8 cellular contexts compared by ENCODE assay signal in genomic region chr17:81394377-81394747, GRCh38. TPM values are rescaled to one million over a fixed set of nuclear protein-coding genes. Genes with fewer than 3 reads are reported as not detected.
DNase-seq lines count a peak whose midpoint lies in the region; ATAC-seq and TF ChIP-seq lines count a peak whose summit lies in the region.

No MANE protein-coding gene starts in this region.

- H3K9me3 Mint-ChIP-seq in CD4-positive, CD25-positive, alpha-beta regulatory T cell: peaks cover 0 to 7% (median 0%) of the 10 kb centered on the region in 7 donors
- H3K9me3 Mint-ChIP-seq in effector memory CD8-positive, alpha-beta T cell: no peaks in the 10 kb centered on the region
- no peaks in the 10 kb centered on the region for H3K9me3 Mint-ChIP-seq in activated T-cell treated with anti-CD3 and anti-CD28 coated beads, Interleukin-2, amount 50 U/mL, for 4 hours

- no peak for ATAC-seq in CD4-positive, CD25-positive, alpha-beta regulatory T cell (ENCODE audit: low read depth in 2 of 2)
- ATAC-seq in effector memory CD8-positive, alpha-beta T cell (replicated peaks): no peak
- ATAC-seq in activated T-cell treated with anti-CD3 and anti-CD28 coated beads, Interleukin-2, amount 50 U/mL, for 4 hours: no peak
- no peak for ATAC-seq in GM21367 (IDR thresholded peaks at IDR 0.05; ENCODE audit: unreplicated experiment)

- no peaks in the 10 kb centered on the region for H3K36me3 ChIP-seq in CD4-positive, CD25-positive, alpha-beta regulatory T cell (ENCODE audit: control insufficient read depth, insufficient read depth, low read length)
- peaks cover 8% of the 10 kb centered on the region for H3K36me3 ChIP-seq in NT2/D1 (ENCODE audit: insufficient read depth, insufficient read length, low read length)
- no peaks in the 10 kb centered on the region for H3K36me3 ChIP-seq in osteoblast (ENCODE audit: insufficient read depth, low read length)

- H3K4me1 ChIP-seq in CD4-positive, CD25-positive, alpha-beta regulatory T cell (ENCODE audit: control insufficient read depth, insufficient read depth, low read length, poor library complexity, severe bottlenecking): peaks cover 64% of the 10 kb centered on the region
- H3K4me1 ChIP-seq in NT2/D1 (ENCODE audit: insufficient read depth, insufficient read length): peaks cover 24% of the 10 kb centered on the region
- H3K4me1 ChIP-seq in osteoblast (ENCODE audit: insufficient read depth, low read length): peaks cover 32% of the 10 kb centered on the region

- peak overlapping the region; percentile 11 to 84 (median 42) for H3K4me3 Mint-ChIP-seq in CD4-positive, CD25-positive, alpha-beta regulatory T cell
- peak overlapping the region; percentile 41 to 73 for H3K4me3 Mint-ChIP-seq in effector memory CD8-positive, alpha-beta T cell
- H3K4me3 Mint-ChIP-seq in activated T-cell treated with anti-CD3 and anti-CD28 coated beads, Interleukin-2, amount 50 U/mL, for 4 hours: no peak overlapping the region

- H3K9me3 ChIP-seq in CD4-positive, CD25-positive, alpha-beta regulatory T cell (ENCODE audit: control insufficient read depth in 2 of 2, low read length in 2 of 2): peaks cover 0 to 4% of the 10 kb centered on the region in 2 experiments
- no peaks in the 10 kb centered on the region for H3K9me3 ChIP-seq in NT2/D1 (ENCODE audit: insufficient read depth, low read length)
- H3K9me3 ChIP-seq in osteoblast (ENCODE audit: low read depth, low read length): no peaks in the 10 kb centered on the region

- no peak overlapping the region for H3K27ac ChIP-seq in CD4-positive, CD25-positive, alpha-beta regulatory T cell (ENCODE audit: insufficient read depth, low read length, poor library complexity, severe bottlenecking)
- H3K27ac ChIP-seq in osteoblast (ENCODE audit: low read depth, low read length): peak overlapping the region; percentile 41

- H3K79me2 ChIP-seq in osteoblast (ENCODE audit: insufficient read depth, low read length): peaks cover 77% of the 10 kb centered on the region

- peak overlapping the region; percentile 76 for H3K9ac ChIP-seq in NT2/D1 (ENCODE audit: insufficient read length, low read depth)

- H3K27me3 Mint-ChIP-seq in CD4-positive, CD25-positive, alpha-beta regulatory T cell: peaks cover 66% of the 10 kb centered on the region
- peaks cover 55 to 69% of the 10 kb centered on the region in 2 donors for H3K27me3 Mint-ChIP-seq in effector memory CD8-positive, alpha-beta T cell
- H3K27me3 Mint-ChIP-seq in activated T-cell treated with anti-CD3 and anti-CD28 coated beads, Interleukin-2, amount 50 U/mL, for 4 hours (ENCODE audit: low read depth): peaks cover 59% of the 10 kb centered on the region

- peaks cover 8% of the 10 kb centered on the region for H4K20me1 ChIP-seq in osteoblast (ENCODE audit: insufficient read depth, low read length)

- no peak overlapping the region for H3K27ac Mint-ChIP-seq in CD4-positive, CD25-positive, alpha-beta regulatory T cell
- peak overlapping the region in 1 of 2 donors; percentile 74 for H3K27ac Mint-ChIP-seq in effector memory CD8-positive, alpha-beta T cell

- H3K27me3 ChIP-seq in CD4-positive, CD25-positive, alpha-beta regulatory T cell (ENCODE audit: control insufficient read depth, insufficient read depth, low read length): peaks cover 20% of the 10 kb centered on the region
- H3K27me3 ChIP-seq in NT2/D1 (ENCODE audit: insufficient read depth, insufficient read length) (peaks cover 47% of the 10 kb centered on the region), osteoblast (ENCODE audit: insufficient read depth, low read length) (no peaks in the 10 kb centered on the region)

- H3K4me1 Mint-ChIP-seq in CD4-positive, CD25-positive, alpha-beta regulatory T cell: peaks cover 5 to 35% (median 19%) of the 10 kb centered on the region in 4 donors
- H3K4me1 Mint-ChIP-seq in effector memory CD8-positive, alpha-beta T cell (ENCODE audit: low read depth in 2 of 2): peaks cover 12 to 13% of the 10 kb centered on the region in 2 donors
- H3K4me1 Mint-ChIP-seq in activated T-cell treated with anti-CD3 and anti-CD28 coated beads, Interleukin-2, amount 50 U/mL, for 4 hours (ENCODE audit: low read depth): peaks cover 27% of the 10 kb centered on the region

- peak overlapping the region; percentile 95 for H3K4me2 ChIP-seq in osteoblast (ENCODE audit: insufficient read depth, low read length)

- no peak overlapping the region for H3K4me3 ChIP-seq in CD4-positive, CD25-positive, alpha-beta regulatory T cell (ENCODE audit: low read depth, low read length)
- no peak overlapping the region for H3K4me3 ChIP-seq in NT2/D1 (ENCODE audit: insufficient read length, low read depth)
- H3K4me3 ChIP-seq in osteoblast (ENCODE audit: insufficient read depth, low read length): peak overlapping the region; percentile 84

- no peak for TF ChIP-seq CTCF in osteoblast (IDR thresholded peaks at IDR 0.05; ENCODE audit: extremely low read depth, low read depth, low read length)

- no peaks in the 10 kb centered on the region for H3K36me3 Mint-ChIP-seq in CD4-positive, CD25-positive, alpha-beta regulatory T cell
- peaks cover 42% of the 10 kb centered on the region for H3K36me3 Mint-ChIP-seq in effector memory CD8-positive, alpha-beta T cell (ENCODE audit: insufficient read depth)
- no peaks in the 10 kb centered on the region for H3K36me3 Mint-ChIP-seq in activated T-cell treated with anti-CD3 and anti-CD28 coated beads, Interleukin-2, amount 50 U/mL, for 4 hours (ENCODE audit: insufficient read depth)

- no peak overlapping the region for H2AFZ ChIP-seq in osteoblast (ENCODE audit: low read length)

- DNase-seq in CD4-positive, CD25-positive, alpha-beta regulatory T cell: no peak
- DNase-seq in NT2/D1 (ENCODE audit: low read depth, low spot score) (no peak), osteoblast (ENCODE audit: insufficient read length, low spot score, missing footprints) (no peak), OCI-M2 (lab: John Stamatoyannopoulos, UW; ENCODE audit: unreplicated experiment) (no peak), germinal center (ENCODE audit: low spot score) (no peak)
- no peak for DNase-seq in effector memory CD8-positive, alpha-beta T cell
- DNase-seq in activated T-cell treated with anti-CD3 and anti-CD28 coated beads, Interleukin-2, amount 50 U/mL, for 4 hours: no peak

RNA-seq across cellular contexts. Expression of gene BAHCC1, which starts 0.9 kb away (rescaled TPM):
- 0.54 TPM for total RNA-seq in CD4-positive, CD25-positive, alpha-beta regulatory T cell
- not detected for polyA plus RNA-seq in CD4-positive, CD25-positive, alpha-beta regulatory T cell
- total RNA-seq in osteoblast: 11.2 and 11.5 TPM in 2 replicates
- total RNA-seq in activated T-cell treated with anti-CD3 and anti-CD28 coated beads, Interleukin-2, amount 50 U/mL, for 4 hours: under 1 TPM; 0.08 to 0.19 (median 0.08) TPM
